Comparison of ENCODE assay signal across 1 cellular context in the genomic region with DNA sequence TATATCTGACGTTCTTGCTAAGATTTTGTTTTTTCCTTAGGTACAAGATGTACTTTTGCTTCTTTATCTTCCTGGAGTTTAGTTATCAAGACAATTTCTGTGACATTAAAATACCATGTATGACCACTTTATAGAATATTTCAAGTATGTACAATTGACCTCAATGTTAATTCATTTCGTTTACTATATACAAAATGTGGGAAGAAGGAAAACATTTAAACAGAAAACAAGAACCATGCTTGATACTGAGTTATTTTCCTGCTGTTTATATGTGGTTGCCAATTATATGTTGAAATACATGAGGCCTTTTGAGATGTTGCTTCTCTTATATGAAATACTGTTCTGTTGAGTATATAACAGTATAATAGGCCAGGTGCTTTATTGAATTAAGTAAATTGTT.
TF ChIP-seq lines count a peak whose summit lies in the region.

No MANE protein-coding gene starts in this region.

TF ChIP-seq in GM23338, 12 proteins besides CTCF, POLR2A, EP300 and RAD21:
- TF ChIP-seq, protein P1, sequence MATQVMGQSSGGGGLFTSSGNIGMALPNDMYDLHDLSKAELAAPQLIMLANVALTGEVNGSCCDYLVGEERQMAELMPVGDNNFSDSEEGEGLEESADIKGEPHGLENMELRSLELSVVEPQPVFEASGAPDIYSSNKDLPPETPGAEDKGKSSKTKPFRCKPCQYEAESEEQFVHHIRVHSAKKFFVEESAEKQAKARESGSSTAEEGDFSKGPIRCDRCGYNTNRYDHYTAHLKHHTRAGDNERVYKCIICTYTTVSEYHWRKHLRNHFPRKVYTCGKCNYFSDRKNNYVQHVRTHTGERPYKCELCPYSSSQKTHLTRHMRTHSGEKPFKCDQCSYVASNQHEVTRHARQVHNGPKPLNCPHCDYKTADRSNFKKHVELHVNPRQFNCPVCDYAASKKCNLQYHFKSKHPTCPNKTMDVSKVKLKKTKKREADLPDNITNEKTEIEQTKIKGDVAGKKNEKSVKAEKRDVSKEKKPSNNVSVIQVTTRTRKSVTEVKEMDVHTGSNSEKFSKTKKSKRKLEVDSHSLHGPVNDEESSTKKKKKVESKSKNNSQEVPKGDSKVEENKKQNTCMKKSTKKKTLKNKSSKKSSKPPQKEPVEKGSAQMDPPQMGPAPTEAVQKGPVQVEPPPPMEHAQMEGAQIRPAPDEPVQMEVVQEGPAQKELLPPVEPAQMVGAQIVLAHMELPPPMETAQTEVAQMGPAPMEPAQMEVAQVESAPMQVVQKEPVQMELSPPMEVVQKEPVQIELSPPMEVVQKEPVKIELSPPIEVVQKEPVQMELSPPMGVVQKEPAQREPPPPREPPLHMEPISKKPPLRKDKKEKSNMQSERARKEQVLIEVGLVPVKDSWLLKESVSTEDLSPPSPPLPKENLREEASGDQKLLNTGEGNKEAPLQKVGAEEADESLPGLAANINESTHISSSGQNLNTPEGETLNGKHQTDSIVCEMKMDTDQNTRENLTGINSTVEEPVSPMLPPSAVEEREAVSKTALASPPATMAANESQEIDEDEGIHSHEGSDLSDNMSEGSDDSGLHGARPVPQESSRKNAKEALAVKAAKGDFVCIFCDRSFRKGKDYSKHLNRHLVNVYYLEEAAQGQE (IDR thresholded peaks at IDR 0.05; ENCODE audit: unreplicated experiment), result no peak
- TF ChIP-seq STAT1 (IDR thresholded peaks at IDR 0.05; ENCODE audit: unreplicated experiment), result no peak
- no peak for TF ChIP-seq EZH2phosphoT487 (IDR thresholded peaks at IDR 0.05; ENCODE audit: unreplicated experiment)
- no peak for TF ChIP-seq ZNF331 (CRISPR knock-in tag; IDR thresholded peaks at IDR 0.05; ENCODE audit: low read depth)
- TF ChIP-seq, protein P2, sequence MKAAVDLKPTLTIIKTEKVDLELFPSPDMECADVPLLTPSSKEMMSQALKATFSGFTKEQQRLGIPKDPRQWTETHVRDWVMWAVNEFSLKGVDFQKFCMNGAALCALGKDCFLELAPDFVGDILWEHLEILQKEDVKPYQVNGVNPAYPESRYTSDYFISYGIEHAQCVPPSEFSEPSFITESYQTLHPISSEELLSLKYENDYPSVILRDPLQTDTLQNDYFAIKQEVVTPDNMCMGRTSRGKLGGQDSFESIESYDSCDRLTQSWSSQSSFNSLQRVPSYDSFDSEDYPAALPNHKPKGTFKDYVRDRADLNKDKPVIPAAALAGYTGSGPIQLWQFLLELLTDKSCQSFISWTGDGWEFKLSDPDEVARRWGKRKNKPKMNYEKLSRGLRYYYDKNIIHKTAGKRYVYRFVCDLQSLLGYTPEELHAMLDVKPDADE (IDR thresholded peaks at IDR 0.05), result no peak
- TF ChIP-seq POLR2AphosphoS5 (IDR thresholded peaks at IDR 0.05; ENCODE audit: low read depth), result no peak
- no peak for TF ChIP-seq EZH2 (IDR thresholded peaks at IDR 0.05; ENCODE audit: low read depth, unreplicated experiment)
- TF ChIP-seq ZNF114 (CRISPR knock-in tag; IDR thresholded peaks at IDR 0.05), result no peak
- TF ChIP-seq JUNB (IDR thresholded peaks at IDR 0.05; ENCODE audit: unreplicated experiment), result no peak
- no peak for TF ChIP-seq NANOG (IDR thresholded peaks at IDR 0.05; ENCODE audit: borderline replicate concordance)
- TF ChIP-seq, protein P3, sequence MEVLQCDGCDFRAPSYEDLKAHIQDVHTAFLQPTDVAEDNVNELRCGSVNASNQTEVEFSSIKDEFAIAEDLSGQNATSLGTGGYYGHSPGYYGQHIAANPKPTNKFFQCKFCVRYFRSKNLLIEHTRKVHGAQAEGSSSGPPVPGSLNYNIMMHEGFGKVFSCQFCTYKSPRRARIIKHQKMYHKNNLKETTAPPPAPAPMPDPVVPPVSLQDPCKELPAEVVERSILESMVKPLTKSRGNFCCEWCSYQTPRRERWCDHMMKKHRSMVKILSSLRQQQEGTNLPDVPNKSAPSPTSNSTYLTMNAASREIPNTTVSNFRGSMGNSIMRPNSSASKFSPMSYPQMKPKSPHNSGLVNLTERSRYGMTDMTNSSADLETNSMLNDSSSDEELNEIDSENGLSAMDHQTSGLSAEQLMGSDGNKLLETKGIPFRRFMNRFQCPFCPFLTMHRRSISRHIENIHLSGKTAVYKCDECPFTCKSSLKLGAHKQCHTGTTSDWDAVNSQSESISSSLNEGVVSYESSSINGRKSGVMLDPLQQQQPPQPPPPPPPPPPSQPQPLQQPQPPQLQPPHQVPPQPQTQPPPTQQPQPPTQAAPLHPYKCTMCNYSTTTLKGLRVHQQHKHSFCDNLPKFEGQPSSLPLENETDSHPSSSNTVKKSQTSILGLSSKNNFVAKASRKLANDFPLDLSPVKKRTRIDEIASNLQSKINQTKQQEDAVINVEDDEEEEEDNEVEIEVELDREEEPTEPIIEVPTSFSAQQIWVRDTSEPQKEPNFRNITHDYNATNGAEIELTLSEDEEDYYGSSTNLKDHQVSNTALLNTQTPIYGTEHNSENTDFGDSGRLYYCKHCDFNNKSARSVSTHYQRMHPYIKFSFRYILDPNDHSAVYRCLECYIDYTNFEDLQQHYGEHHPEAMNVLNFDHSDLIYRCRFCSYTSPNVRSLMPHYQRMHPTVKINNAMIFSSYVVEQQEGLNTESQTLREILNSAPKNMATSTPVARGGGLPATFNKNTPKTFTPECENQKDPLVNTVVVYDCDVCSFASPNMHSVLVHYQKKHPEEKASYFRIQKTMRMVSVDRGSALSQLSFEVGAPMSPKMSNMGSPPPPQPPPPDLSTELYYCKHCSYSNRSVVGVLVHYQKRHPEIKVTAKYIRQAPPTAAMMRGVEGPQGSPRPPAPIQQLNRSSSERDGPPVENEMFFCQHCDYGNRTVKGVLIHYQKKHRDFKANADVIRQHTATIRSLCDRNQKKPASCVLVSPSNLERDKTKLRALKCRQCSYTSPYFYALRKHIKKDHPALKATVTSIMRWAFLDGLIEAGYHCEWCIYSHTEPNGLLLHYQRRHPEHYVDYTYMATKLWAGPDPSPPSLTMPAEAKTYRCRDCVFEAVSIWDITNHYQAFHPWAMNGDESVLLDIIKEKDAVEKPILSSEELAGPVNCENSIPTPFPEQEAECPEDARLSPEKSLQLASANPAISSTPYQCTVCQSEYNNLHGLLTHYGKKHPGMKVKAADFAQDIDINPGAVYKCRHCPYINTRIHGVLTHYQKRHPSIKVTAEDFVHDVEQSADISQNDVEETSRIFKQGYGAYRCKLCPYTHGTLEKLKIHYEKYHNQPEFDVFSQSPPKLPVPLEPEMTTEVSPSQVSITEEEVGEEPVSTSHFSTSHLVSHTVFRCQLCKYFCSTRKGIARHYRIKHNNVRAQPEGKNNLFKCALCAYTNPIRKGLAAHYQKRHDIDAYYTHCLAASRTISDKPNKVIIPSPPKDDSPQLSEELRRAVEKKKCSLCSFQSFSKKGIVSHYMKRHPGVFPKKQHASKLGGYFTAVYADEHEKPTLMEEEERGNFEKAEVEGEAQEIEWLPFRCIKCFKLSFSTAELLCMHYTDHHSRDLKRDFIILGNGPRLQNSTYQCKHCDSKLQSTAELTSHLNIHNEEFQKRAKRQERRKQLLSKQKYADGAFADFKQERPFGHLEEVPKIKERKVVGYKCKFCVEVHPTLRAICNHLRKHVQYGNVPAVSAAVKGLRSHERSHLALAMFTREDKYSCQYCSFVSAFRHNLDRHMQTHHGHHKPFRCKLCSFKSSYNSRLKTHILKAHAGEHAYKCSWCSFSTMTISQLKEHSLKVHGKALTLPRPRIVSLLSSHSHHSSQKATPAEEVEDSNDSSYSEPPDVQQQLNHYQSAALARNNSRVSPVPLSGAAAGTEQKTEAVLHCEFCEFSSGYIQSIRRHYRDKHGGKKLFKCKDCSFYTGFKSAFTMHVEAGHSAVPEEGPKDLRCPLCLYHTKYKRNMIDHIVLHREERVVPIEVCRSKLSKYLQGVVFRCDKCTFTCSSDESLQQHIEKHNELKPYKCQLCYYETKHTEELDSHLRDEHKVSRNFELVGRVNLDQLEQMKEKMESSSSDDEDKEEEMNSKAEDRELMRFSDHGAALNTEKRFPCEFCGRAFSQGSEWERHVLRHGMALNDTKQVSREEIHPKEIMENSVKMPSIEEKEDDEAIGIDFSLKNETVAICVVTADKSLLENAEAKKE (CRISPR knock-in tag; IDR thresholded peaks at IDR 0.05), result no peak
- no peak for TF ChIP-seq CREB1 (CRISPR knock-in tag; IDR thresholded peaks at IDR 0.05; ENCODE audit: low read depth)
